In genomic region chr9:127877566-127877998, GRCh38 we compare ENCODE assay signal across 8 cellular contexts. TPM values are rescaled to one million over a fixed set of nuclear protein-coding genes. Genes with fewer than 3 reads are reported as not detected.
DNase-seq lines count a peak whose midpoint lies in the region; ATAC-seq, FAIRE-seq and TF ChIP-seq lines count a peak whose summit lies in the region.

TSS of gene AK1 (minus strand) at chr9:127877675. CDS start at chr9:127874617, 3,058 bp downstream.

- 9% methylated on average over 44 of the region's 44 CpGs for whole genome bisulfite sequencing in thymus

- H3K9me3 ChIP-seq in thymus (ENCODE audit: control insufficient read depth): no peaks in the 10 kb centered on the region

- H3K27me3 ChIP-seq in thymus (ENCODE audit: control insufficient read depth, insufficient read depth): peaks cover 15% of the 10 kb centered on the region

- no peak within 1 kb of the TSS for H3K27ac ChIP-seq in thymus (ENCODE audit: low read depth)

- ATAC-seq in SK-N-SH treated with all-trans-retinoic acid at 6 μM for 48 hours: peak; percentile 88
- no peak for ATAC-seq in GM21360 (IDR thresholded peaks at IDR 0.05; ENCODE audit: unreplicated experiment)
- ATAC-seq in GM18867 (IDR thresholded peaks at IDR 0.05; ENCODE audit: unreplicated experiment): no peak

- no peak for TF ChIP-seq CTCF in epithelial cell of proximal tubule (conservative IDR thresholded peaks at IDR 0.05; ENCODE audit: low read depth, low read length)

- H3K4me3 ChIP-seq in epithelial cell of proximal tubule (ENCODE audit: low read depth, low read length) (peak within 1 kb of the TSS; percentile 57), thymus (ENCODE audit: low read length) (peak within 1 kb of the TSS; percentile 39)

- no peak for FAIRE-seq in HTR-8/SVneo (lab: Jason Lieb, UNC)

- H3K4me1 ChIP-seq in thymus (ENCODE audit: control insufficient read depth, insufficient read depth, low read length): peaks cover under 1% of the 10 kb centered on the region

- H3K36me3 ChIP-seq in thymus (ENCODE audit: control insufficient read depth, insufficient read depth): peaks cover 3% of the 10 kb centered on the region

- DNase-seq in AG20443 (ENCODE audit: low spot score): peak; percentile 88
- DNase-seq in HTR-8/SVneo (ENCODE audit: insufficient read length, low spot score): peak; percentile 51
- no peak for DNase-seq in epithelial cell of proximal tubule (ENCODE audit: low read depth)
- no peak for DNase-seq in mesenteric fat pad (ENCODE audit: low spot score)

TF ChIP-seq in SK-N-SH treated with all-trans-retinoic acid at 6 μM for 48 hours, 23 proteins besides CTCF, POLR2A, EP300 and RAD21:
- TF ChIP-seq RARB (CRISPR knock-in tag; IDR thresholded peaks at IDR 0.05): no peak
- TF ChIP-seq TOX (CRISPR knock-in tag; IDR thresholded peaks at IDR 0.05; ENCODE audit: borderline replicate concordance): no peak
- no peak for TF ChIP-seq ZFP3 (CRISPR knock-in tag; IDR thresholded peaks at IDR 0.05)
- TF ChIP-seq SNAI2 (CRISPR knock-in tag; IDR thresholded peaks at IDR 0.05): no peak
- TF ChIP-seq ZC3H10 (CRISPR knock-in tag; IDR thresholded peaks at IDR 0.05): no peak
- no peak for TF ChIP-seq GLIS3 (CRISPR knock-in tag; IDR thresholded peaks at IDR 0.05)
- TF ChIP-seq PPARA (CRISPR knock-in tag; IDR thresholded peaks at IDR 0.05; ENCODE audit: borderline replicate concordance): no peak
- TF ChIP-seq CREB5 (CRISPR knock-in tag; IDR thresholded peaks at IDR 0.05; ENCODE audit: low read depth): no peak
- TF ChIP-seq BACH2 (CRISPR knock-in tag; IDR thresholded peaks at IDR 0.05; ENCODE audit: borderline replicate concordance): no peak
- TF ChIP-seq OSR1 (CRISPR knock-in tag; IDR thresholded peaks at IDR 0.05): no peak
- TF ChIP-seq ZNF8 (CRISPR knock-in tag; IDR thresholded peaks at IDR 0.05): no peak
- no peak for TF ChIP-seq ZNF70 (CRISPR knock-in tag; IDR thresholded peaks at IDR 0.05)
- no peak for TF ChIP-seq POU6F1 (CRISPR knock-in tag; IDR thresholded peaks at IDR 0.05; ENCODE audit: borderline replicate concordance, low read depth)
- no peak for TF ChIP-seq ESRRG (CRISPR knock-in tag; IDR thresholded peaks at IDR 0.05)
- no peak for TF ChIP-seq TCF4 (CRISPR knock-in tag; IDR thresholded peaks at IDR 0.05; ENCODE audit: borderline replicate concordance)

RNA-seq across cellular contexts. Expression of gene AK1, which starts in this region (rescaled TPM):
- total RNA-seq in epithelial cell of proximal tubule (48.1 and 58.3 TPM in 2 replicates), mesenteric fat pad (68.3 TPM)
- polyA plus RNA-seq in thymus: 66.2 TPM

Comparison
In these comparisons a context has a peak if more than half of its experiments do, and no peak if none do; other contexts are left out.
1. DNase-seq: peak in AG20443 (single experiment) and HTR-8/SVneo (single experiment); none in epithelial cell of proximal tubule (single experiment) and mesenteric fat pad (single experiment).